In genomic region chr5:119269061-119269579, GRCh38 we compare ENCODE assay signal across 1 cellular context.
TF ChIP-seq lines count a peak whose summit lies in the region.

No MANE protein-coding gene starts in this region.

TF ChIP-seq in K562, 482 proteins besides CTCF, POLR2A, EP300 and RAD21 (continued from another document and continues in another):
- TF ChIP-seq PRDM10 (IDR thresholded peaks at IDR 0.05; ENCODE audit: partially characterized antibody) (no peak), HMGXB4 (CRISPR knock-in tag; IDR thresholded peaks at IDR 0.05) (no peak), MCM7 (IDR thresholded peaks at IDR 0.05) (no peak), NCOA1 (IDR thresholded peaks at IDR 0.05; ENCODE audit: low read depth) (0 out of 2 replicates have a peak, but pooled peaks have one; percentile 22), MCM5 (IDR thresholded peaks at IDR 0.05; ENCODE audit: low read depth) (no peak), NEUROD1 (IDR thresholded peaks at IDR 0.05; ENCODE audit: borderline replicate concordance, low read depth, low read length, partially characterized antibody) (peak; percentile 24), ZNF121 (CRISPR knock-in tag; conservative IDR thresholded peaks at IDR 0.05) (no peak), CHAMP1 (IDR thresholded peaks at IDR 0.05) (0 out of 2 replicates have a peak, but pooled peaks have one; percentile 51), NCOR1 (IDR thresholded peaks at IDR 0.05) (peak; percentile 73), JUND (IDR thresholded peaks at IDR 0.05; ENCODE audit: borderline replicate concordance, low read depth, low read length) (peak; percentile 47; the same call in 1 of the 2 replicates), JUND (tag; IDR thresholded peaks at IDR 0.05; ENCODE audit: borderline replicate concordance, low read depth, low read length) (peak; percentile 41; the same call in 2 of the 3 replicates), ZBTB9 (CRISPR knock-in tag; IDR thresholded peaks at IDR 0.05) (no peak; the same call in 1 of the 2 replicates), PHF21A (IDR thresholded peaks at IDR 0.05; ENCODE audit: borderline replicate concordance, low read depth) (no peak), PHB2 (IDR thresholded peaks at IDR 0.05; ENCODE audit: low read depth) (no peak), FIP1L1 (IDR thresholded peaks at IDR 0.05; ENCODE audit: low read depth, low read length, poor library complexity, severe bottlenecking) (no peak), POLR2G (IDR thresholded peaks at IDR 0.05; ENCODE audit: low read depth, low read length) (no peak), ZNF408 (CRISPR knock-in tag; IDR thresholded peaks at IDR 0.05; ENCODE audit: low read depth) (no peak), E2F3 (CRISPR knock-in tag; IDR thresholded peaks at IDR 0.05) (no peak), TEAD4 (IDR thresholded peaks at IDR 0.05; ENCODE audit: low read length) (peak; percentile 88), TEAD4 (CRISPR knock-in tag; IDR thresholded peaks at IDR 0.05; ENCODE audit: borderline replicate concordance) (no peak), POLR2AphosphoS5 (IDR thresholded peaks at IDR 0.05; ENCODE audit: control insufficient read depth, insufficient read depth, low read depth, low read length) (no peak), TCFL5 (CRISPR knock-in tag; conservative IDR thresholded peaks at IDR 0.05) (no peak), PTTG1 (tag; IDR thresholded peaks at IDR 0.05; ENCODE audit: low read depth) (no peak), CHCHD3 (CRISPR knock-in tag; IDR thresholded peaks at IDR 0.05) (no peak), HNRNPH1 (optimal IDR thresholded peaks at IDR 0.05; ENCODE audit: low read depth, low read length) (no peak), ZNF143 (CRISPR knock-in tag; IDR thresholded peaks at IDR 0.05) (peak; percentile 25; the same call in 1 of the 2 replicates), MYC (IDR thresholded peaks at IDR 0.05; ENCODE audit: low read depth, low read length) (0 out of 2 replicates have a peak, but pooled peaks have one; percentile 14), MYC (CRISPR knock-in tag; IDR thresholded peaks at IDR 0.05; ENCODE audit: borderline replicate concordance, low read depth) (no peak), MTA3 (IDR thresholded peaks at IDR 0.05; ENCODE audit: borderline replicate concordance) (no peak), MEF2D (tag; conservative IDR thresholded peaks at IDR 0.05; ENCODE audit: low read depth) (no peak), HNRNPL (IDR thresholded peaks at IDR 0.05; ENCODE audit: low read depth, low read length) (no peak), SUPT5H (IDR thresholded peaks at IDR 0.05) (no peak), TCF7 (IDR thresholded peaks at IDR 0.05; ENCODE audit: borderline replicate concordance) (no peak), YBX1 (IDR thresholded peaks at IDR 0.05) (no peak), CREBBP (IDR thresholded peaks at IDR 0.05; ENCODE audit: low read depth, low read length) (no peak), ELF4 (CRISPR knock-in tag; IDR thresholded peaks at IDR 0.05) (peak; percentile 82; the same call in 1 of the 2 replicates), ZNF174 (CRISPR knock-in tag; IDR thresholded peaks at IDR 0.05) (no peak), KAT2B (IDR thresholded peaks at IDR 0.05; ENCODE audit: low read depth, low read length) (no peak), HNRNPK (IDR thresholded peaks at IDR 0.05; ENCODE audit: low read depth, low read length, poor library complexity, severe bottlenecking) (no peak), TOE1 (IDR thresholded peaks at IDR 0.05; ENCODE audit: borderline replicate concordance) (no peak), TOE1 (CRISPR knock-in tag; IDR thresholded peaks at IDR 0.05; ENCODE audit: borderline replicate concordance, low read depth) (no peak), HMG20A (CRISPR knock-in tag; conservative IDR thresholded peaks at IDR 0.05) (no peak), MTA2 (IDR thresholded peaks at IDR 0.05; ENCODE audit: low read depth) (peak; percentile 72), ZKSCAN8 (CRISPR knock-in tag; IDR thresholded peaks at IDR 0.05) (no peak), CEBPG (CRISPR knock-in tag; IDR thresholded peaks at IDR 0.05) (no peak), CEBPG (tag; conservative IDR thresholded peaks at IDR 0.05 in 1 of 2, IDR thresholded peaks at IDR 0.05 in 1 of 2) (0 out of 4 replicates have a peak, but pooled peaks of 1 of the 2 experiments have one; percentile 18), KLF10 (CRISPR knock-in tag; IDR thresholded peaks at IDR 0.05) (no peak), TRIM24 (IDR thresholded peaks at IDR 0.05) (no peak; a peak in 1 of 4 replicates), ELK1 (CRISPR knock-in tag; IDR thresholded peaks at IDR 0.05) (no peak), MIER1 (IDR thresholded peaks at IDR 0.05; ENCODE audit: low read depth) (no peak), NFIC (IDR thresholded peaks at IDR 0.05) (0 out of 2 replicates have a peak, but pooled peaks have one; percentile 5), ZNF280B (CRISPR knock-in tag; IDR thresholded peaks at IDR 0.05) (no peak), JUN (IDR thresholded peaks at IDR 0.05; ENCODE audit: borderline replicate concordance, low read depth, low read length) (no peak), JUN (CRISPR knock-in tag; IDR thresholded peaks at IDR 0.05; ENCODE audit: borderline replicate concordance) (no peak), KHSRP (IDR thresholded peaks at IDR 0.05) (no peak), ZNF274 (IDR thresholded peaks at IDR 0.05; ENCODE audit: borderline replicate concordance, low read depth, low read length) (no peak), KLF6 (CRISPR knock-in tag; IDR thresholded peaks at IDR 0.05; ENCODE audit: borderline replicate concordance) (no peak), CBFA2T3 (IDR thresholded peaks at IDR 0.05) (peak; percentile 82), KLF13 (tag; IDR thresholded peaks at IDR 0.05; ENCODE audit: borderline replicate concordance, low read depth) (no peak), ZNF511 (CRISPR knock-in tag; IDR thresholded peaks at IDR 0.05) (no peak), ZNF263 (CRISPR knock-in tag; IDR thresholded peaks at IDR 0.05; ENCODE audit: borderline replicate concordance) (no peak), EP400 (IDR thresholded peaks at IDR 0.05) (no peak), ZNF639 (CRISPR knock-in tag; conservative IDR thresholded peaks at IDR 0.05 in 1 of 2, IDR thresholded peaks at IDR 0.05 in 1 of 2) (no peak), NBN (IDR thresholded peaks at IDR 0.05; ENCODE audit: low read depth) (no peak), ZNF175 (CRISPR knock-in tag; IDR thresholded peaks at IDR 0.05; ENCODE audit: low read depth) (no peak), SMARCE1 (IDR thresholded peaks at IDR 0.05) (peak; percentile 91; the same call in 1 of the 2 replicates)
